In genomic region chr3:129120254-129121004, GRCh38 we compare ENCODE assay signal across 1 cellular context.
TF ChIP-seq lines count a peak whose summit lies in the region.

No MANE protein-coding gene starts in this region.

TF ChIP-seq in HepG2, 621 proteins besides CTCF, POLR2A, EP300 and RAD21 (continued from another document and continues in another):
- TF ChIP-seq ZKSCAN5 (CRISPR knock-in tag; IDR thresholded peaks at IDR 0.05), result no peak
- peak; percentile 66 for TF ChIP-seq POLR2G (IDR thresholded peaks at IDR 0.05; ENCODE audit: low read depth, low read length)
- no peak for TF ChIP-seq IKZF5 (CRISPR knock-in tag; IDR thresholded peaks at IDR 0.05)
- TF ChIP-seq ZBTB26 (CRISPR knock-in tag; IDR thresholded peaks at IDR 0.05; ENCODE audit: borderline replicate concordance), result no peak
- TF ChIP-seq FOSL2 (CRISPR knock-in tag; IDR thresholded peaks at IDR 0.05), result peak; percentile 3; the same call in 1 of the 2 replicates
- no peak for TF ChIP-seq ZNF121 (CRISPR knock-in tag; IDR thresholded peaks at IDR 0.05)
- TF ChIP-seq ZNF318 (CRISPR knock-in tag; IDR thresholded peaks at IDR 0.05), result no peak
- no peak for TF ChIP-seq NFKBIZ (CRISPR knock-in tag; IDR thresholded peaks at IDR 0.05)
- TF ChIP-seq MIER3 (CRISPR knock-in tag; IDR thresholded peaks at IDR 0.05; ENCODE audit: borderline replicate concordance), result peak; percentile 37; the same call in 1 of the 2 replicates
- TF ChIP-seq PTBP1 (IDR thresholded peaks at IDR 0.05; ENCODE audit: low read depth, low read length, poor library complexity, severe bottlenecking), result no peak
- TF ChIP-seq SMAD1 (CRISPR knock-in tag; IDR thresholded peaks at IDR 0.05; ENCODE audit: borderline replicate concordance, low read depth), result no peak
- no peak for TF ChIP-seq ZBTB1 (CRISPR knock-in tag; IDR thresholded peaks at IDR 0.05; ENCODE audit: borderline replicate concordance)
- no peak for TF ChIP-seq BATF2 (CRISPR knock-in tag; IDR thresholded peaks at IDR 0.05)
- no peak for TF ChIP-seq JUN (CRISPR knock-in tag; IDR thresholded peaks at IDR 0.05)
- 0 out of 2 replicates have a peak, but pooled peaks have one; percentile 34 for TF ChIP-seq GATA4 (IDR thresholded peaks at IDR 0.05; ENCODE audit: borderline replicate concordance, low read depth)
- TF ChIP-seq ZNF460 (CRISPR knock-in tag; IDR thresholded peaks at IDR 0.05; ENCODE audit: borderline replicate concordance), result no peak
- TF ChIP-seq NR2F2 (IDR thresholded peaks at IDR 0.05; ENCODE audit: borderline replicate concordance, low read depth), result no peak
- TF ChIP-seq THAP11 (CRISPR knock-in tag; IDR thresholded peaks at IDR 0.05), result no peak
- TF ChIP-seq PRDM15 (CRISPR knock-in tag; IDR thresholded peaks at IDR 0.05), result no peak
- TF ChIP-seq ZHX1 (CRISPR knock-in tag; IDR thresholded peaks at IDR 0.05; ENCODE audit: low read depth), result no peak
- peak; percentile 8 to 44; a peak in 2 of 4 replicates for TF ChIP-seq HMGXB4 (CRISPR knock-in tag; IDR thresholded peaks at IDR 0.05; ENCODE audit: borderline replicate concordance in 1 of 2, low read depth in 1 of 2)
- TF ChIP-seq BCLAF1 (IDR thresholded peaks at IDR 0.05), result no peak
- TF ChIP-seq ZNF24 (IDR thresholded peaks at IDR 0.05), result no peak
- no peak for TF ChIP-seq ZC3H13 (CRISPR knock-in tag; IDR thresholded peaks at IDR 0.05)
- no peak for TF ChIP-seq PCBP1 (IDR thresholded peaks at IDR 0.05; ENCODE audit: borderline replicate concordance, low read depth, low read length)
- no peak for TF ChIP-seq ZNF790 (CRISPR knock-in tag; IDR thresholded peaks at IDR 0.05; ENCODE audit: borderline replicate concordance)
